In the genomic region with DNA sequence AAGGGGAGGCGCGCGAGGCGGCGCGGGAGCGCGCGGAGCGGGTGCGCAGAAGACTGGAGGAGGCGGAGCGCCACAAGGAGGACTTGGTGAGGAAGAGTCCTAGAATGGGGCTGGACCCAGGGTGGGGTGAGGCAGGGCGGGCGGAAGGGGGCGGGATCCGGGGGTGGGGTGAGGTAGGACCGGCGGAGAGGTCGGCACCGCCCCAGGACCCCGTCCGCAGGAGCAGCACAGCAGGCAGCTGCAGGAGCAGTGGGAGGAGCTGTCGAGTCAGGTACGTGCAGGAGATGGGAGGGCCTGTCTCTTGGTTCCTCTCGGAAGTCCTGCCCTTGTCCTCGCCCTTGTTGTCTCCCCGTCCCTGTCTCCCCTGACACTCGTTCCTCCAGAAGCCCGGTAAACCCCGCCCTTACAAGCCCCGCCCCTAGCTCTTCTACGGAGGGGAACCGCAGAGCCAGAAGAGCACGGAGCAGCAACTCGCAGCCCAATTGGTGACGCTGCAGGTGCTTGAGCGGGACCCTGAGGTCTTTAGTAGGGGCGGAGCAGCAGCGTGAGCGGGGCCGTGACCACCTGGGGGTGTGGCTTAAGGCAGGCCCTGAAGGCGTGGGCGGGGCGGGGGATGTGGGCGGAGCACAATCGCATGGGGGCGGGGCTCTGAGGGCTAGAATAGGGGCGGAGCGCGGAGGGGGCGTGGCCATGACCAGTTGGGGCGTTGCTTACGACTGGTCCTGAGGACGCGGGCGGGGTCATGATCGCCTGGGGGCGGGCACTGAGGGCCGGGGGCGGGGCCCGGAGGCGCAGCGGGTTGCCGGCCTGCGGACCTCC, we compare ENCODE assay signal across 9 cellular contexts. TPM values are rescaled to one million over a fixed set of nuclear protein-coding genes. Genes with fewer than 3 reads are reported as not detected.
DNase-seq lines count a peak whose midpoint lies in the region; ATAC-seq and TF ChIP-seq lines count a peak whose summit lies in the region.
"Not testable (repeated sequence)": the region's sequence is repeated elsewhere in the genome, so short reads cannot be mapped to it uniquely, and the experiment has no call there.
"Had no signal": no experiment of that assay in that cellular context is flagged by ENCODE, and none has a peak within 500 bp of the region (broad histone marks: within the 10 kb centered on the region; RNA-seq: fewer than 3 reads in every experiment).

No MANE protein-coding gene starts in this region.

- H3F3A ChIP-seq in GM23248 (ENCODE audit: insufficient read depth): not testable (repeated sequence)

- not testable (repeated sequence) for H3K9me2 ChIP-seq in GM23248 (ENCODE audit: insufficient read depth)

- 1% methylated on average over 13 to 39 of the region's 66 CpGs for WGBS in GM23248 (ENCODE audit: low coverage in 1 of 2, low lambda C conversion rate in 2 of 2, missing lambda C conversion rate in 2 of 2), 2 experiments
- 0% methylated on average over 11 to 18 of the region's 66 CpGs; no CpG with 5 or more reads in 2 of the 4 donors for WGBS in adrenal gland, 4 donors
- WGBS in ovary, 3 donors: 0% methylated on average over 24 of the region's 66 CpGs; no CpG with 5 or more reads in 2 of the 3 donors

- not testable (repeated sequence) for H3K4me2 ChIP-seq in GM23248 (ENCODE audit: unreplicated experiment)

- not testable (repeated sequence) for H3K4me1 ChIP-seq in GM23248 (ENCODE audit: insufficient read depth); adrenal gland (replicated peaks in 1 of 2); ovary (ENCODE audit: insufficient read depth)

- intact Hi-C loops in adrenal gland (cut with DNase I); cardiac septum (cut with DNase I); ovary (cut with DNase I): not testable (repeated sequence)

- not testable (repeated sequence) for H3K27me3 ChIP-seq in GM23248 (replicated peaks; ENCODE audit: insufficient read depth); adrenal gland; ovary

- not testable (repeated sequence) for H3K79me2 ChIP-seq in GM23248 (ENCODE audit: insufficient read depth)

- H3K36me3 ChIP-seq in GM23248 (ENCODE audit: low read depth); adrenal gland (replicated peaks in 1 of 2); ovary: not testable (repeated sequence)

- not testable (repeated sequence) for H3K9me3 ChIP-seq in GM23248 (ENCODE audit: low read depth); adrenal gland (replicated peaks in 1 of 3); ovary

- H3K4me3 ChIP-seq in GM23248: peak overlapping the region; percentile 59
- not testable (repeated sequence) for H3K4me3 ChIP-seq in adrenal gland, ovary

- ATAC-seq in HG03565 (IDR thresholded peaks at IDR 0.05; ENCODE audit: unreplicated experiment): peak; percentile 59

- not testable (repeated sequence) for TF ChIP-seq CTCF in adrenal gland (IDR thresholded peaks at IDR 0.05); ovary (IDR thresholded peaks at IDR 0.05)

- not testable (repeated sequence) for H3K9ac ChIP-seq in GM23248

- peak; percentile 86 for DNase-seq in EL
- peak; percentile 74 for DNase-seq in GM23248
- DNase-seq in activated CD4-positive, CD25-positive, alpha-beta regulatory T cell treated with anti-CD3 and anti-CD28 coated beads, Interleukin-2, amount 50 U/mL, for 72 hours: peak; percentile 81
- DNase-seq in adrenal gland: peak; percentile 63 to 94 (median 81)
- DNase-seq in cardiac septum (ENCODE audit: low spot score): peak; percentile 91
- DNase-seq in ovary: peak; percentile 73 to 97 (median 86)
- peak; percentile 68 to 91 for DNase-seq in stimulated activated CD8-positive, alpha-beta memory T cell treated with anti-CD3 and anti-CD28 coated beads, Interleukin-7, amount 100 ng/mL, for 1 hour (ENCODE audit: low read depth in 2 of 2)

- H2AFZ ChIP-seq in GM23248: not testable (repeated sequence)

- not testable (repeated sequence) for TF ChIP-seq EP300 in ovary (IDR thresholded peaks at IDR 0.05)

- not testable (repeated sequence) for H3K27ac ChIP-seq in GM23248, adrenal gland, ovary

- TF ChIP-seq POLR2A in adrenal gland (IDR thresholded peaks at IDR 0.05); ovary (IDR thresholded peaks at IDR 0.05): not testable (repeated sequence)

- H4K20me1 ChIP-seq in GM23248 (ENCODE audit: insufficient read depth): not testable (repeated sequence)

- in situ Hi-C loops in GM23248 (cut with MboI): not testable (repeated sequence)

RNA-seq across cellular contexts. Expression of gene TMEM191B, which starts 1.2 kb away (rescaled TPM):
- total RNA-seq in GM23248 (2014; rRNA removed; shearing (Covaris generic)): not detected in 2 replicates
- polyA plus RNA-seq in GM23248 (2016; fragmentation: Nextera tagmentation; extraction: Ambion mirVana) (0.30 and 1.0 TPM in 2 replicates), adrenal gland (1 to 10 TPM in 1 of 3 donors, under 1 TPM in 1, not detected in 1; 0.40 to 1.3 TPM), ovary (under 1 TPM in 1 of 2 donors, not detected in 1; 0.70 TPM)
- total RNA-seq in adrenal gland (1 to 10 TPM in 1 of 8 donors, under 1 TPM in 2, not detected in 5; 0.48 to 2.4 (median 0.74) TPM), cardiac septum (0.62 TPM), ovary (10 to 100 TPM in 1 of 7 donors, 1 to 10 TPM in 2, under 1 TPM in 1, not detected in 3; 0.53 to 11.6 (median 1.8) TPM)

RNA-seq across cellular contexts. Expression of gene GGTLC3, which starts 10.8 kb away (rescaled TPM):
- not detected in 2 replicates for total RNA-seq in GM23248 (2014; rRNA removed; shearing (Covaris generic))
- polyA plus RNA-seq in GM23248 (2016; fragmentation: Nextera tagmentation; extraction: Ambion mirVana) (not detected in 2 replicates), adrenal gland (under 1 TPM in 1 of 3 donors, not detected in 2; 0.32 TPM), ovary (not detected)
- total RNA-seq in adrenal gland (not detected), cardiac septum (not detected), ovary (not detected)
- total RNA-seq: bronchial epithelial cell had no signal
